ENCODE assay signal across 9 cellular contexts in the genomic region with DNA sequence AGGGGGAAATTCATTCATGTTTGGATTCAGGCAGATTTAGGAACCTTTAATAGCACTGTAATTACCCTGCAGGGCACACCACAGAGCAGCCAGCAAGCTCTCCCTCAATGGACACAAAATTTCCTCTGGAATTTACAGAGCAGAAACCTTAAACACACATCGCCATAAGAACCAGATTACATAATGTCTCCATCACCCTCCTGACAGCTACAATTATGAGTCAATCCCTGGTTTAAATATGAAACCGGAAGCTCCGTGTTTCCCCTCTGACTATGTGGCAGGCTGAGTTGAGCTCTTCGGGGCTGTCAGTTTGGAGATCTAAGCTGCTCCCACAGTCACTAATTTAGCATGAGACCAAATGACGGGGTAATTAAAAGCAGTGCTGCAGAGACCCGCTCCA.
DNase-seq lines count a peak whose midpoint lies in the region; ATAC-seq lines count a peak whose summit lies in the region.
"Had no signal": no experiment of that assay in that cellular context is flagged by ENCODE, and none has a peak within 500 bp of the region (broad histone marks: within the 10 kb centered on the region; RNA-seq: fewer than 3 reads in every experiment).

No MANE protein-coding gene starts in this region.

- H3K27ac ChIP-seq in angular gyrus (ENCODE audit: low read depth, low read length), result peak overlapping the region; percentile 63
- H3K27ac ChIP-seq: HL-60 had no signal

- ATAC-seq in GM18499 (IDR thresholded peaks at IDR 0.05; ENCODE audit: insufficient read depth, unreplicated experiment) (peak; percentile 85), HG02840 (IDR thresholded peaks at IDR 0.05; ENCODE audit: low FRiP score, unreplicated experiment) (peak; percentile 80)
- peak; percentile 85 for ATAC-seq in stimulated activated naive CD8-positive, alpha-beta T cell treated with anti-CD3 and anti-CD28 coated beads, Interleukin-15, Interleukin-2, amounts not matched to agents 100 U/mL and 50 U/mL, for 24 hours

- in situ Hi-C loops in ACHN (cut with HindIII; ENCODE audit: low pct_ligation_motif_present, low pct_unique_long_range_greater_than_20kb, low sequenced_read_pairs), result no loop called here

- DNase-seq in ACHN (peak; percentile 63), NCI-H2227 treated with DMSO at 0.1 percent for 48 hours (lab: John Stamatoyannopoulos, UW) (peak; percentile 8), islet precursor cell (peak; percentile 67), mucosa of gallbladder (ENCODE audit: low spot score) (no peak)
- peak; percentile 34 for DNase-seq in stimulated activated naive CD8-positive, alpha-beta T cell treated with anti-CD3 and anti-CD28 coated beads, Interleukin-15, Interleukin-2, amounts not matched to agents 100 U/mL and 50 U/mL, for 24 hours
